9 cellular contexts compared by ENCODE assay signal in genomic region chr6:24918641-24919403, GRCh38. TPM values are rescaled to one million over a fixed set of nuclear protein-coding genes. Genes with fewer than 3 reads are reported as not detected.
DNase-seq lines count a peak whose midpoint lies in the region; ATAC-seq, FAIRE-seq and TF ChIP-seq lines count a peak whose summit lies in the region.
"Had no signal": no experiment of that assay in that cellular context is flagged by ENCODE, and none has a peak within 500 bp of the region (broad histone marks: within the 10 kb centered on the region; RNA-seq: fewer than 3 reads in every experiment).

No MANE protein-coding gene starts in this region.

- H4K20me1 ChIP-seq in BLaER1 treated with 17β-estradiol and CSF1 and Interleukin-3, amounts not matched to agents 10 nM and 100 nM = peaks cover 0 to 65% (median 0%) of the 10 kb centered on the region in 11 experiments; a peak in 5 of 22 replicates

- H3K27me3 Mint-ChIP-seq in MCF 10A (ENCODE audit: insufficient read depth, unreplicated experiment) = no peaks in the 10 kb centered on the region

- intact Hi-C loops in left ventricle myocardium superior (cut with micrococcal nuclease) (no loop called here), MCF 10A (cut with micrococcal nuclease) (no loop called here)

- H3K27ac ChIP-seq in BLaER1 treated with 17β-estradiol and CSF1 and Interleukin-3, amounts not matched to agents 10 nM and 100 nM = peak overlapping the region in 9 of 11 experiments; percentile 27 to 78 (median 72); a peak in 18 of 22 replicates
- H3K27ac ChIP-seq: foreskin keratinocyte had no signal

- no peak overlapping the region for H3K27ac Mint-ChIP-seq in MCF 10A (ENCODE audit: low read depth, unreplicated experiment)

- H3K4me2 ChIP-seq in BLaER1 treated with 17β-estradiol and CSF1 and Interleukin-3, amounts not matched to agents 10 nM and 100 nM = peak overlapping the region; percentile 65 to 88 (median 82)

- no peak for TF ChIP-seq CTCF in MCF 10A (IDR thresholded peaks at IDR 0.05; ENCODE audit: unreplicated experiment)

- H3K4me1 ChIP-seq in BLaER1 treated with 17β-estradiol and CSF1 and Interleukin-3, amounts not matched to agents 10 nM and 100 nM = peaks cover 52 to 79% (median 59%) of the 10 kb centered on the region in 10 experiments
- H3K4me1 ChIP-seq: foreskin keratinocyte had no signal

- H3K9ac ChIP-seq in BLaER1 treated with 17β-estradiol and CSF1 and Interleukin-3, amounts not matched to agents 10 nM and 100 nM = peak overlapping the region in 10 of 11 experiments; percentile 8 to 67 (median 59); a peak in 18 of 22 replicates

- POLR2A ChIA-PET in MCF 10A (lab: Yijun Ruan, JAX) = no interaction called here

- H3K36me3 ChIP-seq in BLaER1 treated with 17β-estradiol and CSF1 and Interleukin-3, amounts not matched to agents 10 nM and 100 nM = peaks cover 0 to 29% (median 0%) of the 10 kb centered on the region in 11 experiments; a peak in 5 of 22 replicates

- FAIRE-seq in GM19239 (lab: Jason Lieb, UNC) = peak; percentile 75

- peak overlapping the region in 5 of 10 experiments; percentile 3 to 22 (median 20); a peak in 5 of 20 replicates for H3K4me3 ChIP-seq in BLaER1 treated with 17β-estradiol and CSF1 and Interleukin-3, amounts not matched to agents 10 nM and 100 nM

- CTCF ChIA-PET in MCF 10A (lab: Yijun Ruan, JAX) = interaction anchor here (0.6 to 1.5 kb wide), 4 partner anchors 15 to 107 kb away, joined by 3 to 7 read pairs (median 4); no protein-coding TSS in a partner anchor

- H3K36me3 Mint-ChIP-seq in MCF 10A (ENCODE audit: insufficient read depth, unreplicated experiment) = peaks cover under 1% of the 10 kb centered on the region

- no peak for DNase-seq in GM19239 (ENCODE audit: insufficient read length, low spot score)
- peak; percentile 94 for DNase-seq in NCI-H526 (lab: John Stamatoyannopoulos, UW)
- DNase-seq in left ventricle myocardium superior = no peak
- no peak for DNase-seq in midbrain (lab: John Stamatoyannopoulos, UW)
- no peak for DNase-seq in stimulated activated CD4-positive, alpha-beta T cell treated with anti-CD3 and anti-CD28 coated beads, Interleukin-4, amount 100 ng/mL, for 1 hour
- DNase-seq in MCF 10A (ENCODE audit: unreplicated experiment) = no peak
- no peak for DNase-seq in cerebellar nuclear complex (lab: John Stamatoyannopoulos, UW)
- DNase-seq: foreskin keratinocyte had no signal

- no peak overlapping the region for H3K4me3 Mint-ChIP-seq in MCF 10A (ENCODE audit: unreplicated experiment)

- H3K27me3 ChIP-seq in BLaER1 treated with 17β-estradiol and CSF1 and Interleukin-3, amounts not matched to agents 10 nM and 100 nM = no peaks in the 10 kb centered on the region

- peak; percentile 90 for ATAC-seq in left ventricle myocardium superior
- ATAC-seq: foreskin keratinocyte had no signal

- no peaks in the 10 kb centered on the region for H3K4me1 Mint-ChIP-seq in MCF 10A (ENCODE audit: insufficient read depth, unreplicated experiment)

- no TSS peak for BruUV-seq in MCF 10A (replicated peaks; lab: Mats Ljungman, UMichigan)

- H3K9me3 ChIP-seq in BLaER1 treated with 17β-estradiol and CSF1 and Interleukin-3, amounts not matched to agents 10 nM and 100 nM (replicated peaks in 1 of 11) = no peaks in the 10 kb centered on the region

- no peaks in the 10 kb centered on the region for H3K9me3 Mint-ChIP-seq in MCF 10A (ENCODE audit: unreplicated experiment)

RNA-seq across cellular contexts. Expression of gene RIPOR2, which starts 16.9 kb away (rescaled TPM):
- 3.6 TPM for total RNA-seq in left ventricle myocardium superior
- 3.5 and 4.9 TPM in 2 replicates for total RNA-seq in MCF 10A (2022)

Comparison
In these comparisons a context has a peak if more than half of its experiments do, and no peak if none do; other contexts are left out.
1. DNase-seq: peak in NCI-H526 (2 of 2); none in GM19239 (single experiment), left ventricle myocardium superior (single experiment), midbrain (single experiment), stimulated activated CD4-positive, alpha-beta T cell treated with anti-CD3 and anti-CD28 coated beads, Interleukin-4, amount 100 ng/mL, for 1 hour (single experiment), MCF 10A (single experiment) and cerebellar nuclear complex (0 of 2).